In genomic region chr9:71901695-71902094, GRCh38 we compare ENCODE assay signal across 18 cellular contexts. TPM values are rescaled to one million over a fixed set of nuclear protein-coding genes. Genes with fewer than 3 reads are reported as not detected.
DNase-seq lines count a peak whose midpoint lies in the region; ATAC-seq, FAIRE-seq and TF ChIP-seq lines count a peak whose summit lies in the region.
"Had no signal": no experiment of that assay in that cellular context is flagged by ENCODE, and none has a peak within 500 bp of the region (broad histone marks: within the 10 kb centered on the region; RNA-seq: fewer than 3 reads in every experiment).

No MANE protein-coding gene starts in this region.

- H3K36me3 ChIP-seq in KOPT-K1 (ENCODE audit: insufficient read depth, low read length): peaks cover 23% of the 10 kb centered on the region
- H3K36me3 ChIP-seq in GM12878 (ENCODE audit: control insufficient read depth in 2 of 2, insufficient read depth in 2 of 2, low read length in 1 of 2): no peaks in the 10 kb centered on the region

- no peaks in the 10 kb centered on the region for H3K27me3 ChIP-seq in GM12878 (replicated peaks in 1 of 2; ENCODE audit: control insufficient read depth in 2 of 2, insufficient read depth in 2 of 2, low read length in 1 of 2)
- H3K27me3 ChIP-seq: Peyer's patch had no signal

- H3K9ac ChIP-seq in GM12878 (ENCODE audit: control insufficient read depth, insufficient read depth, low read length): no peak overlapping the region

- peaks cover 35% of the 10 kb centered on the region for H3K4me1 ChIP-seq in GM12878 (ENCODE audit: control insufficient read depth, insufficient read depth, low read length)

- H3K9me3 ChIP-seq in KOPT-K1 (ENCODE audit: insufficient read depth, low read length, poor library complexity, severe bottlenecking) (no peaks in the 10 kb centered on the region), GM12878 (replicated peaks; ENCODE audit: control insufficient read depth, insufficient read depth, low read length) (no peaks in the 10 kb centered on the region)
- H3K9me3 ChIP-seq: Peyer's patch had no signal

- CTCF ChIA-PET in GM12878 (lab: Yijun Ruan, JAX): interaction anchor here (0.8 to 2.6 kb wide), 5 partner anchors 10 to 123 kb away, joined by 3 to 7 read pairs (median 4); no protein-coding TSS in a partner anchor

- DNase-seq in activated naive CD4-positive, alpha-beta T cell (lab: John Stamatoyannopoulos, UW): no peak
- no peak for DNase-seq in GM12878 (ENCODE audit: low read depth, low spot score)
- DNase-seq in glomerular visceral epithelial cell (ENCODE audit: extremely low spot score): no peak
- no peak for DNase-seq in sciatic nerve (ENCODE audit: low spot score)
- DNase-seq: activated CD4-positive, alpha-beta memory T cell treated with anti-CD3 and anti-CD28 coated beads for 36 hours; activated naive CD4-positive, alpha-beta T cell treated with Interleukin-2 at 50 U/mL for 16 hours; central memory CD4-positive, alpha-beta T cell; head of caudate nucleus; NCI-H1436; NCI-H510A treated with DMSO at 0.1 percent for 48 hours; Peyer's patch; retina; stimulated activated CD4-positive, alpha-beta T cell treated with anti-CD3 and anti-CD28 coated beads, Interleukin-2, amount 100 ng/mL, for 24 hours; T-cell had no signal

- no TSS peak for BruUV-seq in GM12878 (replicated peaks; lab: Mats Ljungman, UMichigan)

- H3K9me3 Mint-ChIP-seq in activated naive CD4-positive, alpha-beta T cell treated with anti-CD3 and anti-CD28 coated beads, Interleukin-2, amount 50 U/mL, for 24 hours: no peaks in the 10 kb centered on the region
- H3K9me3 Mint-ChIP-seq in stimulated activated naive CD8-positive, alpha-beta T cell treated with anti-CD3 and anti-CD28 coated beads, Interleukin-15, Interleukin-2, amounts not matched to agents 100 ng/mL and 50 ng/mL, for 24 hours: no peaks in the 10 kb centered on the region
- H3K9me3 Mint-ChIP-seq: activated CD4-positive, alpha-beta memory T cell treated with anti-CD3 and anti-CD28 coated beads for 36 hours; T-cell had no signal

- H2AFZ ChIP-seq in GM12878 (ENCODE audit: control insufficient read depth, low read depth, low read length): no peak overlapping the region

- peak overlapping the region; percentile 100 for H3K27ac ChIP-seq in KOPT-K1 (ENCODE audit: low read depth, low read length, poor library complexity, severe bottlenecking)
- H3K27ac ChIP-seq in GM12878 (ENCODE audit: control insufficient read depth, insufficient read depth): peak overlapping the region; percentile 46
- H3K27ac ChIP-seq: Peyer's patch had no signal

- 0 out of 2 replicates have a peak overlapping the region, but pooled peaks have one; percentile 21 for H3K4me3 ChIP-seq in GM12878
- H3K4me3 ChIP-seq: Peyer's patch had no signal

- no peaks in the 10 kb centered on the region for H3K27me3 Mint-ChIP-seq in activated naive CD4-positive, alpha-beta T cell treated with anti-CD3 and anti-CD28 coated beads, Interleukin-2, amount 50 U/mL, for 24 hours
- no peaks in the 10 kb centered on the region for H3K27me3 Mint-ChIP-seq in stimulated activated naive CD8-positive, alpha-beta T cell treated with anti-CD3 and anti-CD28 coated beads, Interleukin-15, Interleukin-2, amounts not matched to agents 100 ng/mL and 50 ng/mL, for 24 hours
- H3K27me3 Mint-ChIP-seq: activated CD4-positive, alpha-beta memory T cell treated with anti-CD3 and anti-CD28 coated beads for 36 hours; T-cell had no signal

- SMC1A ChIA-PET in GM12878 (lab: Charles Lee; ENCODE audit: uncharacterized antibody, unreplicated experiment): interaction anchor here (0.8 kb wide), 1 partner anchor 10 kb away, joined by 3 read pairs; no protein-coding TSS in a partner anchor

- 13% methylated on average over 3 of the region's 3 CpGs for WGBS in GM12878 (ENCODE audit: insufficient coverage, insufficient replicate concordance, low lambda C conversion rate, missing lambda C conversion rate)

- no peak for TF ChIP-seq POLR2A in GM12878 (IDR thresholded peaks at IDR 0.05; ENCODE audit: low read depth, low read length)

- intact Hi-C loops in GM12878 (cut with micrococcal nuclease; ENCODE audit: unreplicated experiment): no loop called here
- intact Hi-C loops in sciatic nerve (cut with DNase I): no loop called here

- peak in 2 of 3 experiments; percentile 15 to 20; a peak in 2 of 6 replicates for TF ChIP-seq CTCF in GM12878 (IDR thresholded peaks at IDR 0.05 in 2 of 3, conservative IDR thresholded peaks at IDR 0.05 in 1 of 3; ENCODE audit: control insufficient read depth in 2 of 3, extremely low read depth in 1 of 3, insufficient read depth in 1 of 3, low read depth in 3 of 3, low read length in 3 of 3)

- FAIRE-seq in GM12878 (lab: Jason Lieb, UNC): no peak

- H3K4me3 Mint-ChIP-seq in activated naive CD4-positive, alpha-beta T cell treated with anti-CD3 and anti-CD28 coated beads, Interleukin-2, amount 50 U/mL, for 24 hours: peak overlapping the region; percentile 2
- no peak overlapping the region for H3K4me3 Mint-ChIP-seq in stimulated activated naive CD8-positive, alpha-beta T cell treated with anti-CD3 and anti-CD28 coated beads, Interleukin-15, Interleukin-2, amounts not matched to agents 100 ng/mL and 50 ng/mL, for 24 hours
- H3K4me3 Mint-ChIP-seq: activated CD4-positive, alpha-beta memory T cell treated with anti-CD3 and anti-CD28 coated beads for 36 hours had no signal

- no peak for TF ChIP-seq EP300 in GM12878 (IDR thresholded peaks at IDR 0.05; ENCODE audit: borderline replicate concordance in 1 of 2, control insufficient read depth in 1 of 2, low read depth in 2 of 2, low read length in 2 of 2)

- peak overlapping the region; percentile 66; the same call in 1 of the 2 replicates for H3K4me2 ChIP-seq in GM12878 (ENCODE audit: control insufficient read depth, insufficient read depth)

- TF ChIP-seq RAD21 in GM12878 (IDR thresholded peaks at IDR 0.05; ENCODE audit: insufficient read depth, low read depth, low read length): 0 out of 2 replicates have a peak, but pooled peaks have one; percentile 4

- peaks cover 83% of the 10 kb centered on the region for H3K79me2 ChIP-seq in GM12878 (ENCODE audit: control insufficient read depth, insufficient read depth, low read length)

- ATAC-seq in GM12878 (peak; percentile 35), sciatic nerve (no peak), HG02571 (IDR thresholded peaks at IDR 0.05; ENCODE audit: unreplicated experiment) (no peak)

- in situ Hi-C loops in GM12878 (cut with MboI): loop anchor here (25.0 kb wide), 2 partner anchors 1489 to 1639 kb away; partner anchors contain the start of genes KLF9 and SMC5

- RAD21 ChIA-PET in GM12878 (lab: Charles Lee; ENCODE audit: unreplicated experiment): interaction anchor here (1.0 kb wide), 2 partner anchors 13 to 83 kb away, joined by 3 read pairs; no protein-coding TSS in a partner anchor

- H4K20me1 ChIP-seq in GM12878 (ENCODE audit: control insufficient read depth, insufficient read depth): no peaks in the 10 kb centered on the region

- no peaks in the 10 kb centered on the region for H3K36me3 Mint-ChIP-seq in activated naive CD4-positive, alpha-beta T cell treated with anti-CD3 and anti-CD28 coated beads, Interleukin-2, amount 50 U/mL, for 24 hours
- H3K36me3 Mint-ChIP-seq in stimulated activated naive CD8-positive, alpha-beta T cell treated with anti-CD3 and anti-CD28 coated beads, Interleukin-15, Interleukin-2, amounts not matched to agents 100 ng/mL and 50 ng/mL, for 24 hours (ENCODE audit: low read depth): peaks cover 10% of the 10 kb centered on the region

- H3K4me1 Mint-ChIP-seq in activated naive CD4-positive, alpha-beta T cell treated with anti-CD3 and anti-CD28 coated beads, Interleukin-2, amount 50 U/mL, for 24 hours: peaks cover 91% of the 10 kb centered on the region
- peaks cover 82% of the 10 kb centered on the region for H3K4me1 Mint-ChIP-seq in stimulated activated naive CD8-positive, alpha-beta T cell treated with anti-CD3 and anti-CD28 coated beads, Interleukin-15, Interleukin-2, amounts not matched to agents 100 ng/mL and 50 ng/mL, for 24 hours (ENCODE audit: low read depth)

- POLR2A ChIA-PET in GM12878 (lab: Charles Lee): interaction anchor here (0.8 kb wide), 1 partner anchor 10 kb away, joined by 5 read pairs; the partner anchor contains the start of genes ABHD17B and C9orf85

- peak overlapping the region; percentile 64 for H3K27ac Mint-ChIP-seq in activated naive CD4-positive, alpha-beta T cell treated with anti-CD3 and anti-CD28 coated beads, Interleukin-2, amount 50 U/mL, for 24 hours
- peak overlapping the region; percentile 87 for H3K27ac Mint-ChIP-seq in stimulated activated naive CD8-positive, alpha-beta T cell treated with anti-CD3 and anti-CD28 coated beads, Interleukin-15, Interleukin-2, amounts not matched to agents 100 ng/mL and 50 ng/mL, for 24 hours
- H3K27ac Mint-ChIP-seq: activated CD4-positive, alpha-beta memory T cell treated with anti-CD3 and anti-CD28 coated beads for 36 hours had no signal

RNA-seq across cellular contexts. Expression of gene ABHD17B, which starts 9.3 kb away (rescaled TPM):
- total RNA-seq in GM12878 (2013; cell fraction: nucleolus; rRNA removed): 12.8 and 13.9 TPM in 2 replicates
- total RNA-seq in GM12878 (2014; rRNA removed) (16.6 and 19.1 TPM in 2 replicates), GM12878 (2014; rRNA removed; fragmentation: Illumina TruSeq; extraction: Trizol) (15.7 and 16.0 TPM in 2 replicates), GM12878 (2021) (16.8 and 17.4 TPM in 2 replicates), sciatic nerve (14.4 TPM)
- polyA plus RNA-seq in GM12878 (2011; ENCODE audit: low read depth): 4.4 TPM
- polyA plus RNA-seq in GM12878 (2011; rRNA removed) (16.5 and 18.4 TPM in 2 replicates), GM12878 (2014; fragmentation: Illumina TruSeq; extraction: Trizol) (12.3 and 14.7 TPM in 2 replicates), GM12878 (2014; fragmentation: Nextera tagmentation; extraction: Ambion mirVana) (1 to 10 TPM; 3.5 to 6.9 TPM), GM12878 (2014; rRNA removed) (13.5 and 17.6 TPM in 2 replicates), GM12878 (2016; fragmentation: Nextera tagmentation; extraction: Ambion mirVana) (10 to 100 TPM; 20.0 to 21.4 TPM)
- polyA plus RNA-seq in GM12878 (2011; cell fraction: cytosol; rRNA removed): 10.3 and 11.2 TPM in 2 replicates
- polyA plus RNA-seq in GM12878 (2011; cell fraction: nucleus; rRNA removed): 5.7 and 7.6 TPM in 2 replicates
- 6.0 and 9.8 TPM in 2 replicates for polyA plus RNA-seq in GM12878 (2012)
- 21.9 and 39.4 TPM in 2 replicates for polyA minus RNA-seq in GM12878 (2011; rRNA and poly(A)+ RNA removed)
- 9.6 and 10.4 TPM in 2 replicates for polyA minus RNA-seq in GM12878 (2011; cell fraction: cytosol; rRNA and poly(A)+ RNA removed)
- 6.4 and 8.9 TPM in 2 replicates for polyA minus RNA-seq in GM12878 (2011; cell fraction: nucleus; rRNA and poly(A)+ RNA removed)

RNA-seq across cellular contexts. Expression of gene C9orf85, which starts 9.7 kb away (rescaled TPM):
- total RNA-seq in GM12878 (2013; cell fraction: nucleolus; rRNA removed): 12.3 and 13.7 TPM in 2 replicates
- total RNA-seq in GM12878 (2014; rRNA removed) (11.7 and 13.4 TPM in 2 replicates), GM12878 (2014; rRNA removed; fragmentation: Illumina TruSeq; extraction: Trizol) (22.0 and 22.5 TPM in 2 replicates), GM12878 (2021) (9.0 and 9.1 TPM in 2 replicates), sciatic nerve (12.2 TPM)
- 7.8 TPM for polyA plus RNA-seq in GM12878 (2011; ENCODE audit: low read depth)
- polyA plus RNA-seq in GM12878 (2011; rRNA removed) (15.2 and 19.4 TPM in 2 replicates), GM12878 (2014; fragmentation: Illumina TruSeq; extraction: Trizol) (22.6 and 30.2 TPM in 2 replicates), GM12878 (2014; fragmentation: Nextera tagmentation; extraction: Ambion mirVana) (10 to 100 TPM; 16.6 to 16.7 TPM), GM12878 (2014; rRNA removed) (14.7 and 16.3 TPM in 2 replicates), GM12878 (2016; fragmentation: Nextera tagmentation; extraction: Ambion mirVana) (10 to 100 TPM; 16.2 to 16.6 TPM)
- 9.1 and 9.5 TPM in 2 replicates for polyA plus RNA-seq in GM12878 (2011; cell fraction: cytosol; rRNA removed)
- 5.0 and 5.6 TPM in 2 replicates for polyA plus RNA-seq in GM12878 (2011; cell fraction: nucleus; rRNA removed)
- polyA plus RNA-seq in GM12878 (2012): 9.8 and 11.8 TPM in 2 replicates
- polyA minus RNA-seq in GM12878 (2011; rRNA and poly(A)+ RNA removed): 5.6 and 5.9 TPM in 2 replicates
- polyA minus RNA-seq in GM12878 (2011; cell fraction: cytosol; rRNA and poly(A)+ RNA removed): 4.4 and 6.0 TPM in 2 replicates
- polyA minus RNA-seq in GM12878 (2011; cell fraction: nucleus; rRNA and poly(A)+ RNA removed): 6.5 and 12.8 TPM in 2 replicates
